ENCODE assay signal across 8 cellular contexts in the genomic region with DNA sequence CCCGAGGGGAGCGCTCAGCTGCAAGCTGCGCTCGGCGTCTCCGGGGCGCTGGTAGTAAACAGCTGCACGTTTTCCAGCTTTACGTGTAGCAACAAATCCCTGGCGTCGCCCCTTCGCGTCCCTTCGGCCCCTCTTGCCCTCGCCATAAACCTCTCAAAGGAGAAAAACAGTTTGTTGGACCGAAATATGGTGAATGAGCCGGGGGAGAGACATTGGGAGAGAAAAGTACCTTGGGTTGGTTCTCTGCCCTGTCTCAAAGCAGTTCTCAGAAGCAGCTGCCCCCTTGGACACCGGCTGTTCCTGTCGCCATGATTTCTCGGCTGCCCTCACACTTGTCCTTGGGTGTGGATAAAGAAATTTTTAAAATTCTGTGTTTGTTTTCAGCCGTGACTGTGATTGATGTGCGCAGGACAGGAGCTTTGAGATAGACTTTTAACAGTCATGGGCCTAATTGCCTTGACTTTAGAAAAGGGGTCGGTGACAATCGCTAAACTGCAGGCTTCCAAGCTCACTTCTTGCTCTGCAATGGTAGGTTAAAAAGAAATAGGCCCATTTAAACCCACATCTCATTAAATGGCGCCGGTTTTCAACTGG. TPM values are rescaled to one million over a fixed set of nuclear protein-coding genes. Genes with fewer than 3 reads are reported as not detected.
DNase-seq lines count a peak whose midpoint lies in the region; ATAC-seq, FAIRE-seq and TF ChIP-seq lines count a peak whose summit lies in the region.

No MANE protein-coding gene starts in this region.

- TF ChIP-seq CTCF in A673 (conservative IDR thresholded peaks at IDR 0.05; ENCODE audit: low read depth, low read length) (no peak), HCT116 (IDR thresholded peaks at IDR 0.05 in 2 of 3, conservative IDR thresholded peaks at IDR 0.05 in 1 of 3; ENCODE audit: borderline replicate concordance in 1 of 3, insufficient read depth in 1 of 3, low read depth in 2 of 3, low read length in 2 of 3) (no peak), HepG2 (CRISPR knock-in tag; IDR thresholded peaks at IDR 0.05) (no peak), testis (IDR thresholded peaks at IDR 0.05) (no peak)

- TF ChIP-seq POLR2A in HCT116 (IDR thresholded peaks at IDR 0.05; ENCODE audit: borderline replicate concordance, extremely low read depth, insufficient read depth, insufficient read length) (no peak), HepG2 (IDR thresholded peaks at IDR 0.05; ENCODE audit: insufficient read depth in 1 of 2, low read depth in 2 of 2, low read length in 2 of 2) (no peak), testis (IDR thresholded peaks at IDR 0.05) (no peak)

- H3K27me3 ChIP-seq in A673 (replicated peaks; ENCODE audit: insufficient read depth, low read depth, low read length, poor library complexity), result no peaks in the 10 kb centered on the region
- no peaks in the 10 kb centered on the region for H3K27me3 ChIP-seq in HCT116 (ENCODE audit: insufficient read depth, low read length)
- H3K27me3 ChIP-seq in adipocyte (replicated peaks; ENCODE audit: control insufficient read depth, insufficient read depth, low read length), result no peaks in the 10 kb centered on the region
- H3K27me3 ChIP-seq in HepG2 (ENCODE audit: control insufficient read depth in 1 of 2, insufficient read depth in 2 of 2, low read length in 2 of 2), result no peaks in the 10 kb centered on the region; a peak in 1 of 5 replicates
- no peaks in the 10 kb centered on the region for H3K27me3 ChIP-seq in testis

- POLR2A ChIA-PET in A673 (lab: Charles Lee; ENCODE audit: low non-redundant PET) (no interaction called here), HCT116 (lab: Charles Lee) (no interaction called here), HepG2 (lab: Yijun Ruan, JAX) (interaction anchor here (1.3 to 2.8 kb wide), 8 partner anchors 10 to 835 kb away, joined by 3 to 26 read pairs (median 6); a partner anchor contains a TSS)

- intact Hi-C loops in A673 (cut with micrococcal nuclease; ENCODE audit: unreplicated experiment), result loop anchor here (5.0 to 10.0 kb wide), 2 partner anchors 51 to 191 kb away; a partner anchor contains a TSS
- intact Hi-C loops in HCT116 (cut with micrococcal nuclease), result no loop called here
- intact Hi-C loops in HepG2 (cut with micrococcal nuclease; ENCODE audit: unreplicated experiment), result loop anchor here (5.0 to 10.0 kb wide), 2 partner anchors 116 to 131 kb away; a partner anchor contains a TSS
- intact Hi-C loops in testis (cut with DNase I; ENCODE audit: low total_unique reads), result no loop called here

- H3K4me1 ChIP-seq in A673 (ENCODE audit: insufficient read depth, low read length, poor library complexity, severe bottlenecking) (peaks cover 17% of the 10 kb centered on the region), HCT116 (ENCODE audit: control insufficient read depth in 1 of 2, insufficient read depth in 2 of 2, low read length in 2 of 2) (peaks cover 7 to 21% of the 10 kb centered on the region in 2 experiments; a peak in 2 of 4 replicates), adipocyte (ENCODE audit: control insufficient read depth, insufficient read depth, low read length) (peaks cover 23% of the 10 kb centered on the region), HepG2 (ENCODE audit: insufficient read depth, low read length) (peaks cover 54% of the 10 kb centered on the region), testis (peaks cover 22% of the 10 kb centered on the region)

- H2AFZ ChIP-seq in HCT116 (ENCODE audit: low read depth, low read length, poor library complexity, severe bottlenecking), result no peak overlapping the region
- H2AFZ ChIP-seq in HepG2 (ENCODE audit: low read length), result no peak overlapping the region

- no peak for FAIRE-seq in HepG2 (lab: Jason Lieb, UNC)

- H3K9me3 ChIP-seq in A673 (ENCODE audit: low read depth, low read length, poor library complexity, severe bottlenecking) (no peaks in the 10 kb centered on the region), HCT116 (ENCODE audit: control insufficient read depth in 1 of 2, insufficient read depth in 1 of 2, low read depth in 1 of 2, low read length in 2 of 2) (no peaks in the 10 kb centered on the region), adipocyte (ENCODE audit: control insufficient read depth, low read length) (no peaks in the 10 kb centered on the region), HepG2 (ENCODE audit: low read length) (no peaks in the 10 kb centered on the region), testis (no peaks in the 10 kb centered on the region)

- WGBS in HepG2 (ENCODE audit: low lambda C conversion rate), result under 1% methylated on average over 16 of the region's 26 CpGs
- 2 to 4% methylated on average over 18 to 26 of the region's 26 CpGs for WGBS in testis, 2 donors

- ATAC-seq in HCT116 (no peak), HepG2 (no peak), GM19463 (IDR thresholded peaks at IDR 0.05; ENCODE audit: unreplicated experiment) (no peak), GM19035 (IDR thresholded peaks at IDR 0.05; ENCODE audit: unreplicated experiment) (no peak)

- DNase-seq in A673 (ENCODE audit: low spot score) (no peak), HCT116 (ENCODE audit: low read depth, low spot score) (no peak), adipocyte (ENCODE audit: low read depth) (no peak), HepG2 (ENCODE audit: low spot score) (no peak), testis (peak; percentile 27), NCI-H1092 treated with DMSO at 0.1 percent for 48 hours (lab: John Stamatoyannopoulos, UW) (no peak)

- RAD21 ChIA-PET in HCT116 (lab: Charles Lee; ENCODE audit: low non-redundant PET in 1 of 2, low total read pairs in 2 of 2, uncharacterized antibody in 2 of 2, unreplicated experiment in 2 of 2), result no interaction called here

- H3K79me2 ChIP-seq in HCT116 (ENCODE audit: insufficient read depth, low read length) (peaks cover 57% of the 10 kb centered on the region), HepG2 (ENCODE audit: insufficient read depth, low read length) (peaks cover 53% of the 10 kb centered on the region)

- H3K27ac ChIP-seq in A673 (ENCODE audit: low read depth, low read length, poor library complexity, severe bottlenecking) (peak overlapping the region; percentile 78), HCT116 (ENCODE audit: low read depth, low read length) (peak overlapping the region; percentile 76), HepG2 (ENCODE audit: extremely low read length, insufficient read depth, low read length) (peak overlapping the region; percentile 88), testis (peak overlapping the region; percentile 13 to 81)

- H4K20me1 ChIP-seq in HCT116 (ENCODE audit: insufficient read depth) (peaks cover 14% of the 10 kb centered on the region; the same call in 1 of the 2 replicates), HepG2 (ENCODE audit: insufficient read depth, low read length) (peaks cover 12% of the 10 kb centered on the region)

- no peaks in the 10 kb centered on the region for H3K9me2 ChIP-seq in HCT116 (ENCODE audit: insufficient read depth)

- TF ChIP-seq EP300 in HepG2 (IDR thresholded peaks at IDR 0.05; ENCODE audit: low read depth in 2 of 2, low read length in 2 of 2), result no peak
- TF ChIP-seq EP300 in HepG2 (CRISPR knock-in tag; IDR thresholded peaks at IDR 0.05; ENCODE audit: borderline replicate concordance), result no peak

- CTCF ChIA-PET in A673 (lab: Charles Lee) (no interaction called here), HCT116 (lab: Charles Lee) (interaction anchor here (1.9 kb wide), 1 partner anchor 35 kb away, joined by 8 read pairs; no protein-coding TSS in a partner anchor), HepG2 (lab: Yijun Ruan, JAX; ENCODE audit: low intra/inter-chr PET ratio, low total read pairs) (no interaction called here)

- BruUV-seq in A673 (replicated peaks; lab: Mats Ljungman, UMichigan) (no TSS peak), HCT116 (replicated peaks; lab: Mats Ljungman, UMichigan) (no TSS peak), HepG2 (replicated peaks; lab: Mats Ljungman, UMichigan) (no TSS peak)

- in situ Hi-C loops in HepG2 (cut with HindIII; ENCODE audit: extremely low pct_ligation_motif_present, low pct_unique_long_range_greater_than_20kb), result no loop called here

- H3K4me2 ChIP-seq in HCT116 (ENCODE audit: low read length) (peak overlapping the region; percentile 86), HepG2 (ENCODE audit: low read depth, low read length) (peak overlapping the region; percentile 78)

- peak overlapping the region; percentile 93 for H3K4me3 ChIP-seq in A673 (ENCODE audit: low read depth, low read length, poor library complexity, severe bottlenecking)
- peak overlapping the region; percentile 71 to 91 for H3K4me3 ChIP-seq in HCT116 (replicated peaks in 1 of 2; ENCODE audit: low read depth in 1 of 2, low read length in 2 of 2)
- peak overlapping the region; percentile 98 for H3K4me3 ChIP-seq in adipocyte (ENCODE audit: low read length)
- H3K4me3 ChIP-seq in HepG2 (replicated peaks in 1 of 3; ENCODE audit: insufficient read depth in 1 of 3, low read depth in 2 of 3, low read length in 3 of 3), result peak overlapping the region; percentile 71 to 87 (median 73)
- peak overlapping the region; percentile 77 to 80 for H3K4me3 ChIP-seq in testis

- TF ChIP-seq RAD21 in HCT116 (IDR thresholded peaks at IDR 0.05; ENCODE audit: low read depth), result no peak
- no peak for TF ChIP-seq RAD21 in HepG2 (CRISPR knock-in tag; IDR thresholded peaks at IDR 0.05)

- H3K9ac ChIP-seq in HCT116 (ENCODE audit: low read length), result peak overlapping the region; percentile 91
- H3K9ac ChIP-seq in adipocyte (ENCODE audit: low read length), result peak overlapping the region; percentile 90
- H3K9ac ChIP-seq in HepG2 (ENCODE audit: insufficient read depth, low read depth, low read length), result peak overlapping the region; percentile 87

- no peaks in the 10 kb centered on the region for H3K36me3 ChIP-seq in A673 (ENCODE audit: insufficient read depth, low read length, poor library complexity, severe bottlenecking)
- no peaks in the 10 kb centered on the region for H3K36me3 ChIP-seq in HCT116 (ENCODE audit: control insufficient read depth in 1 of 2, insufficient read depth in 2 of 2, low read length in 2 of 2)
- no peaks in the 10 kb centered on the region for H3K36me3 ChIP-seq in adipocyte (ENCODE audit: control insufficient read depth, insufficient read depth, low read length, severe bottlenecking)
- H3K36me3 ChIP-seq in HepG2 (replicated peaks in 1 of 2; ENCODE audit: control insufficient read depth in 1 of 2, insufficient read depth in 2 of 2, low read length in 2 of 2), result no peaks in the 10 kb centered on the region
- no peaks in the 10 kb centered on the region for H3K36me3 ChIP-seq in testis (ENCODE audit: low read depth, missing control alignments)

RNA-seq across cellular contexts. Expression of a gene that starts 0.8 kb away (rescaled TPM):
- total RNA-seq in A673 (2021) (29.1 and 31.2 TPM in 2 replicates), HCT116 (2021; ENCODE audit: unreplicated experiment) (29.9 TPM), HepG2 (2016; rRNA removed; fragmentation: Illumina TruSeq; extraction: Trizol) (31.6 and 33.9 TPM in 2 replicates), testis (10 to 100 TPM; 28.9 to 37.9 TPM)
- 13.5 and 18.4 TPM in 2 replicates for polyA plus RNA-seq in HCT116 (2012)
- 47.2 and 49.8 TPM in 2 replicates for total RNA-seq in HepG2 (2016; cell fraction: cytosol; rRNA removed; fragmentation: Illumina TruSeq; extraction: Trizol; ENCODE audit: low read depth)
- 32.4 and 35.1 TPM in 2 replicates for total RNA-seq in HepG2 (2016; cell fraction: insoluble cytoplasmic fraction; rRNA removed; fragmentation: Illumina TruSeq; extraction: Trizol)
- 31.7 and 32.8 TPM in 2 replicates for total RNA-seq in HepG2 (2016; cell fraction: membrane; rRNA removed; fragmentation: Illumina TruSeq; extraction: Trizol)
- 28.3 and 32.7 TPM in 2 replicates for total RNA-seq in HepG2 (2016; cell fraction: nucleus; rRNA removed; fragmentation: Illumina TruSeq; extraction: Trizol)
- polyA plus RNA-seq in HepG2 (2011; rRNA removed) (22.3 and 25.9 TPM in 2 replicates), testis (ENCODE audit: insufficient read depth, low read depth, low replicate concordance) (27.2 TPM)
- 16.4 and 27.5 TPM in 2 replicates for polyA plus RNA-seq in HepG2 (2011; cell fraction: cytosol; rRNA removed)
- polyA plus RNA-seq in HepG2 (2011; cell fraction: nucleus; rRNA removed), result 21.0 and 22.1 TPM in 2 replicates
- polyA plus RNA-seq in HepG2 (2012), result 18.3 and 18.7 TPM in 2 replicates
- 3.6 and 6.7 TPM in 2 replicates for polyA plus RNA-seq in HepG2 (2016; cell fraction: cytosol; fragmentation: Illumina TruSeq; extraction: Trizol; ENCODE audit: low read depth)
- 32.9 and 39.4 TPM in 2 replicates for polyA plus RNA-seq in HepG2 (2016; cell fraction: insoluble cytoplasmic fraction; fragmentation: Illumina TruSeq; extraction: Trizol; ENCODE audit: low read depth)
- polyA plus RNA-seq in HepG2 (2016; cell fraction: membrane; fragmentation: Illumina TruSeq; extraction: Trizol; ENCODE audit: low read depth), result 8.3 and 8.4 TPM in 2 replicates
- 33.7 and 36.4 TPM in 2 replicates for polyA plus RNA-seq in HepG2 (2016; cell fraction: nucleus; fragmentation: Illumina TruSeq; extraction: Trizol; ENCODE audit: insufficient read depth, low read depth)
- polyA minus RNA-seq in HepG2 (2011; rRNA and poly(A)+ RNA removed; ENCODE audit: low replicate concordance), result 32.3 and 35.4 TPM in 2 replicates
- 11.1 and 16.9 TPM in 2 replicates for polyA minus RNA-seq in HepG2 (2011; cell fraction: cytosol; rRNA and poly(A)+ RNA removed)
- polyA minus RNA-seq in HepG2 (2011; cell fraction: nucleus; rRNA and poly(A)+ RNA removed), result 66.7 and 69.2 TPM in 2 replicates

RNA-seq across cellular contexts. Expression of a gene that starts 52.5 kb away (rescaled TPM):
- total RNA-seq in A673 (2021) (93.1 and 93.6 TPM in 2 replicates), HCT116 (2021; ENCODE audit: unreplicated experiment) (43.0 TPM), HepG2 (2016; rRNA removed; fragmentation: Illumina TruSeq; extraction: Trizol) (109 and 153 TPM in 2 replicates), testis (10 to 100 TPM; 18.3 to 24.1 TPM)
- 22.0 and 22.3 TPM in 2 replicates for polyA plus RNA-seq in HCT116 (2012)
- total RNA-seq in HepG2 (2016; cell fraction: cytosol; rRNA removed; fragmentation: Illumina TruSeq; extraction: Trizol; ENCODE audit: low read depth), result 16.7 and 23.9 TPM in 2 replicates
- 110 and 144 TPM in 2 replicates for total RNA-seq in HepG2 (2016; cell fraction: insoluble cytoplasmic fraction; rRNA removed; fragmentation: Illumina TruSeq; extraction: Trizol)
- 101 and 104 TPM in 2 replicates for total RNA-seq in HepG2 (2016; cell fraction: membrane; rRNA removed; fragmentation: Illumina TruSeq; extraction: Trizol)
- 61.8 and 62.9 TPM in 2 replicates for total RNA-seq in HepG2 (2016; cell fraction: nucleus; rRNA removed; fragmentation: Illumina TruSeq; extraction: Trizol)
- polyA plus RNA-seq in HepG2 (2011; rRNA removed) (65.1 and 76.8 TPM in 2 replicates), testis (ENCODE audit: insufficient read depth, low read depth, low replicate concordance) (23.4 TPM)
- polyA plus RNA-seq in HepG2 (2011; cell fraction: cytosol; rRNA removed), result 36.3 and 48.4 TPM in 2 replicates
- 25.4 and 34.0 TPM in 2 replicates for polyA plus RNA-seq in HepG2 (2011; cell fraction: nucleus; rRNA removed)
- polyA plus RNA-seq in HepG2 (2012), result 69.0 and 81.6 TPM in 2 replicates
- 22.4 and 31.8 TPM in 2 replicates for polyA plus RNA-seq in HepG2 (2016; cell fraction: cytosol; fragmentation: Illumina TruSeq; extraction: Trizol; ENCODE audit: low read depth)
- polyA plus RNA-seq in HepG2 (2016; cell fraction: insoluble cytoplasmic fraction; fragmentation: Illumina TruSeq; extraction: Trizol; ENCODE audit: low read depth), result 189 TPM in 2 replicates
- 89.4 and 100 TPM in 2 replicates for polyA plus RNA-seq in HepG2 (2016; cell fraction: membrane; fragmentation: Illumina TruSeq; extraction: Trizol; ENCODE audit: low read depth)
- 119 and 121 TPM in 2 replicates for polyA plus RNA-seq in HepG2 (2016; cell fraction: nucleus; fragmentation: Illumina TruSeq; extraction: Trizol; ENCODE audit: insufficient read depth, low read depth)
- 14.9 and 54.2 TPM in 2 replicates for polyA minus RNA-seq in HepG2 (2011; rRNA and poly(A)+ RNA removed; ENCODE audit: low replicate concordance)
- 85.6 and 86.5 TPM in 2 replicates for polyA minus RNA-seq in HepG2 (2011; cell fraction: cytosol; rRNA and poly(A)+ RNA removed)
- 61.7 and 75.2 TPM in 2 replicates for polyA minus RNA-seq in HepG2 (2011; cell fraction: nucleus; rRNA and poly(A)+ RNA removed)

Comparison
In these comparisons a context has a peak if more than half of its experiments do, and no peak if none do; other contexts are left out.
1. intact Hi-C loops: an anchor here in A673 (5.0 to 10.0 kb wide) and HepG2 (5.0 to 10.0 kb wide); none called in HCT116 and testis.